In the genomic region with DNA sequence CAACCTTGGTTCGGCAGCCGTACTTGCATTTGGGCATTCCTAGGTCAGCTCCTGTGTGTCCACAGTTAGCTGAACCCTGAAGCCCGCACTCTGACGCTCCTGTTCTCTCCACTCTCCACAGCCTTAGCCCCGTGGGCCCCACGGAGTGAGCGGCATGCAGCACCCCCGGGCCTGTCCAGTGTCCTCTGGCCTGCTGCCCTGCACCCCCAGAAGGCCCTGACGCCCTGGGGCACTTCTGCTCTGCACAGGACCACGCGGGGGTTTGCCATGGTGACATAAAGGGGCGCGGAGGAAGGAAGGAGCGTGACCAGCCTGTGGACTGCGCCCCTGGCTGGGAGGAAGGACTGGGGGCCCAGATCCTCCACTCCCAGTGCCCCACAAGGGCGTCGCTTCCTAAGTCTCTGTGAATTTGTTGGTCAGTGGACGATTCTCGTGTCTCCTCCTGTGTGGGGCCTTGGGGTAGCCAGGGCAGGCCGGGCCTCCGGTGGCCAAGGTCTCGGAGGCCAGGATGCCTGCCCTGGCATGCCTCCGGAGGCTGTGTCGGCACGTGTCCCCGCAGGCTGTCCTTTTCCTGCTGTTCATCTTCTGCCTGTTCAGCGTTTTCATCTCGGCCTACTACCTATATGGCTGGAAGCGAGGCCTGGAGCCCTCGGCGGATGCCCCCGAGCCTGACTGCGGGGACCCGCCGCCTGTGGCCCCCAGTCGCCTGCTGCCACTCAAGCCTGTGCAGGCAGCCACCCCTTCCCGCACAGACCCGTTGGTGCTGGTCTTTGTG, we compare ENCODE assay signal across 1 cellular context.
TF ChIP-seq lines count a peak whose summit lies in the region.

No MANE protein-coding gene starts in this region.

TF ChIP-seq in HepG2, 621 proteins besides CTCF, POLR2A, EP300 and RAD21:
- TF ChIP-seq MAFK (conservative IDR thresholded peaks at IDR 0.05 in 1 of 2, IDR thresholded peaks at IDR 0.05 in 1 of 2; ENCODE audit: low read length in 2 of 2) (peak in 1 of 2 experiments; percentile 25; a peak in 2 of 4 replicates), AGO2 (optimal IDR thresholded peaks at IDR 0.05; ENCODE audit: low read depth, low read length) (peak; percentile 72), RBM22 (optimal IDR thresholded peaks at IDR 0.05; ENCODE audit: low read length) (peak; percentile 18), EED (CRISPR knock-in tag; IDR thresholded peaks at IDR 0.05) (no peak), GABPB1 (CRISPR knock-in tag; IDR thresholded peaks at IDR 0.05) (peak; percentile 11; the same call in 1 of the 2 replicates), SIX1 (CRISPR knock-in tag; IDR thresholded peaks at IDR 0.05; ENCODE audit: borderline replicate concordance) (no peak), ZBTB38 (CRISPR knock-in tag; IDR thresholded peaks at IDR 0.05) (0 out of 2 replicates have a peak, but pooled peaks have one; percentile 89)
- TF ChIP-seq, protein P1, sequence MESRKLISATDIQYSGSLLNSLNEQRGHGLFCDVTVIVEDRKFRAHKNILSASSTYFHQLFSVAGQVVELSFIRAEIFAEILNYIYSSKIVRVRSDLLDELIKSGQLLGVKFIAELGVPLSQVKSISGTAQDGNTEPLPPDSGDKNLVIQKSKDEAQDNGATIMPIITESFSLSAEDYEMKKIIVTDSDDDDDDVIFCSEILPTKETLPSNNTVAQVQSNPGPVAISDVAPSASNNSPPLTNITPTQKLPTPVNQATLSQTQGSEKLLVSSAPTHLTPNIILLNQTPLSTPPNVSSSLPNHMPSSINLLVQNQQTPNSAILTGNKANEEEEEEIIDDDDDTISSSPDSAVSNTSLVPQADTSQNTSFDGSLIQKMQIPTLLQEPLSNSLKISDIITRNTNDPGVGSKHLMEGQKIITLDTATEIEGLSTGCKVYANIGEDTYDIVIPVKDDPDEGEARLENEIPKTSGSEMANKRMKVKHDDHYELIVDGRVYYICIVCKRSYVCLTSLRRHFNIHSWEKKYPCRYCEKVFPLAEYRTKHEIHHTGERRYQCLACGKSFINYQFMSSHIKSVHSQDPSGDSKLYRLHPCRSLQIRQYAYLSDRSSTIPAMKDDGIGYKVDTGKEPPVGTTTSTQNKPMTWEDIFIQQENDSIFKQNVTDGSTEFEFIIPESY (CRISPR knock-in tag; IDR thresholded peaks at IDR 0.05): peak; percentile 28; the same call in 1 of the 2 replicates
- TF ChIP-seq, protein P2, sequence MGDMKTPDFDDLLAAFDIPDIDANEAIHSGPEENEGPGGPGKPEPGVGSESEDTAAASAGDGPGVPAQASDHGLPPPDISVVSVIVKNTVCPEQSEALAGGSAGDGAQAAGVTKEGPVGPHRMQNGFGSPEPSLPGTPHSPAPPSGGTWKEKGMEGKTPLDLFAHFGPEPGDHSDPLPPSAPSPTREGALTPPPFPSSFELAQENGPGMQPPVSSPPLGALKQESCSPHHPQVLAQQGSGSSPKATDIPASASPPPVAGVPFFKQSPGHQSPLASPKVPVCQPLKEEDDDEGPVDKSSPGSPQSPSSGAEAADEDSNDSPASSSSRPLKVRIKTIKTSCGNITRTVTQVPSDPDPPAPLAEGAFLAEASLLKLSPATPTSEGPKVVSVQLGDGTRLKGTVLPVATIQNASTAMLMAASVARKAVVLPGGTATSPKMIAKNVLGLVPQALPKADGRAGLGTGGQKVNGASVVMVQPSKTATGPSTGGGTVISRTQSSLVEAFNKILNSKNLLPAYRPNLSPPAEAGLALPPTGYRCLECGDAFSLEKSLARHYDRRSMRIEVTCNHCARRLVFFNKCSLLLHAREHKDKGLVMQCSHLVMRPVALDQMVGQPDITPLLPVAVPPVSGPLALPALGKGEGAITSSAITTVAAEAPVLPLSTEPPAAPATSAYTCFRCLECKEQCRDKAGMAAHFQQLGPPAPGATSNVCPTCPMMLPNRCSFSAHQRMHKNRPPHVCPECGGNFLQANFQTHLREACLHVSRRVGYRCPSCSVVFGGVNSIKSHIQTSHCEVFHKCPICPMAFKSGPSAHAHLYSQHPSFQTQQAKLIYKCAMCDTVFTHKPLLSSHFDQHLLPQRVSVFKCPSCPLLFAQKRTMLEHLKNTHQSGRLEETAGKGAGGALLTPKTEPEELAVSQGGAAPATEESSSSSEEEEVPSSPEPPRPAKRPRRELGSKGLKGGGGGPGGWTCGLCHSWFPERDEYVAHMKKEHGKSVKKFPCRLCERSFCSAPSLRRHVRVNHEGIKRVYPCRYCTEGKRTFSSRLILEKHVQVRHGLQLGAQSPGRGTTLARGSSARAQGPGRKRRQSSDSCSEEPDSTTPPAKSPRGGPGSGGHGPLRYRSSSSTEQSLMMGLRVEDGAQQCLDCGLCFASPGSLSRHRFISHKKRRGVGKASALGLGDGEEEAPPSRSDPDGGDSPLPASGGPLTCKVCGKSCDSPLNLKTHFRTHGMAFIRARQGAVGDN (CRISPR knock-in tag; IDR thresholded peaks at IDR 0.05): peak; percentile 62
